Comparison of ENCODE assay signal across 8 cellular contexts in genomic region chr15:90388462-90389182, GRCh38. TPM values are rescaled to one million over a fixed set of nuclear protein-coding genes. Genes with fewer than 3 reads are reported as not detected.
DNase-seq lines count a peak whose midpoint lies in the region; ATAC-seq, FAIRE-seq and TF ChIP-seq lines count a peak whose summit lies in the region.

No MANE protein-coding gene starts in this region.

- H3K27ac ChIP-seq in AG04450 (ENCODE audit: low read depth, low read length) (peak overlapping the region; percentile 61), tibial nerve (peak overlapping the region; percentile 91 to 100 (median 98))

- H3K4me1 ChIP-seq in tibial nerve: peaks cover 0 to 51% (median 31%) of the 10 kb centered on the region in 4 donors

- peak in 1 of 2 donors; percentile 6 for TF ChIP-seq EP300 in tibial nerve (IDR thresholded peaks at IDR 0.05)

- DNase-seq in AG04450 (ENCODE audit: low read depth, low spot score): no peak
- DNase-seq in RCC 7860 (ENCODE audit: low spot score): peak; percentile 42
- peak; percentile 86 for DNase-seq in activated effector memory CD4-positive, alpha-beta T cell treated with anti-CD3 and anti-CD28 coated beads, Interleukin-2, amount 50 U/mL, for 16 hours
- DNase-seq in frontal cortex (ENCODE audit: low spot score in 2 of 2): peak; percentile 28 to 49
- peak in 29 of 56 donors; percentile 15 to 59 (median 37) for DNase-seq in nucleus accumbens (lab: John Stamatoyannopoulos, UW)
- DNase-seq in tibial nerve (ENCODE audit: low spot score in 2 of 2): peak; percentile 46 to 48

- ATAC-seq in GM19025 (IDR thresholded peaks at IDR 0.05; ENCODE audit: low read depth, unreplicated experiment) (peak; percentile 49), HG03175 (IDR thresholded peaks at IDR 0.05; ENCODE audit: unreplicated experiment) (peak; percentile 43)

- H3K27me3 ChIP-seq in AG04450 (ENCODE audit: control insufficient read depth, insufficient read depth, low read length) (no peaks in the 10 kb centered on the region), tibial nerve (no peaks in the 10 kb centered on the region)

- CTCF ChIA-PET in AG04450 (lab: Charles Lee): interaction anchor here (1.1 kb wide), 1 partner anchor 69 kb away, joined by 3 read pairs; no protein-coding TSS in a partner anchor

- peaks cover 0 to 21% (median 0%) of the 10 kb centered on the region in 3 donors for H3K36me3 ChIP-seq in tibial nerve

- no peak for TF ChIP-seq POLR2A in tibial nerve (IDR thresholded peaks at IDR 0.05)

- 0 to 1% methylated on average over 24 to 35 of the region's 50 CpGs for WGBS in tibial nerve, 2 donors

- no peaks in the 10 kb centered on the region; the same call in 1 of the 2 replicates for H3K9me3 ChIP-seq in AG04450 (ENCODE audit: control insufficient read depth, insufficient read depth, low read length)
- H3K9me3 ChIP-seq in tibial nerve: no peaks in the 10 kb centered on the region

- TF ChIP-seq CTCF in AG04450 (IDR thresholded peaks at IDR 0.05; ENCODE audit: low read depth, low read length) (no peak), tibial nerve (IDR thresholded peaks at IDR 0.05) (no peak)

- FAIRE-seq in RCC 7860 (lab: Jason Lieb, UNC) (no peak), frontal cortex (lab: Jason Lieb, UNC) (no peak)

- H3K4me3 ChIP-seq in AG04450 (ENCODE audit: low read depth, low read length): peak overlapping the region; percentile 96
- H3K4me3 ChIP-seq in tibial nerve: peak overlapping the region; percentile 71 to 99 (median 96)

- POLR2A ChIA-PET in AG04450 (lab: Yijun Ruan, JAX): interaction anchor here (0.7 to 1.7 kb wide), 10 partner anchors 14 to 401 kb away, joined by 3 to 10 read pairs (median 5); no protein-coding TSS in a partner anchor

RNA-seq across cellular contexts. Expression of gene IQGAP1, which starts 0.6 kb away (rescaled TPM):
- polyA plus RNA-seq in AG04450 (2011; rRNA removed): 141 and 170 TPM in 2 replicates
- polyA minus RNA-seq in AG04450 (2011; rRNA and poly(A)+ RNA removed): 235 and 297 TPM in 2 replicates
- 44.8 TPM for total RNA-seq in frontal cortex
- total RNA-seq in tibial nerve: 100 to 1,000 TPM; 238 to 358 (median 282) TPM

RNA-seq across cellular contexts. Expression of gene ZNF774, which starts 36.5 kb away (rescaled TPM):
- polyA plus RNA-seq in AG04450 (2011; rRNA removed): 1.1 and 2.3 TPM in 2 replicates
- polyA minus RNA-seq in AG04450 (2011; rRNA and poly(A)+ RNA removed): 1.1 and 1.8 TPM in 2 replicates
- total RNA-seq in frontal cortex (4.5 TPM), tibial nerve (1 to 10 TPM in 2 of 4 donors, under 1 TPM in 2; 0.66 to 2.9 (median 1.2) TPM)
